In the genomic region with DNA sequence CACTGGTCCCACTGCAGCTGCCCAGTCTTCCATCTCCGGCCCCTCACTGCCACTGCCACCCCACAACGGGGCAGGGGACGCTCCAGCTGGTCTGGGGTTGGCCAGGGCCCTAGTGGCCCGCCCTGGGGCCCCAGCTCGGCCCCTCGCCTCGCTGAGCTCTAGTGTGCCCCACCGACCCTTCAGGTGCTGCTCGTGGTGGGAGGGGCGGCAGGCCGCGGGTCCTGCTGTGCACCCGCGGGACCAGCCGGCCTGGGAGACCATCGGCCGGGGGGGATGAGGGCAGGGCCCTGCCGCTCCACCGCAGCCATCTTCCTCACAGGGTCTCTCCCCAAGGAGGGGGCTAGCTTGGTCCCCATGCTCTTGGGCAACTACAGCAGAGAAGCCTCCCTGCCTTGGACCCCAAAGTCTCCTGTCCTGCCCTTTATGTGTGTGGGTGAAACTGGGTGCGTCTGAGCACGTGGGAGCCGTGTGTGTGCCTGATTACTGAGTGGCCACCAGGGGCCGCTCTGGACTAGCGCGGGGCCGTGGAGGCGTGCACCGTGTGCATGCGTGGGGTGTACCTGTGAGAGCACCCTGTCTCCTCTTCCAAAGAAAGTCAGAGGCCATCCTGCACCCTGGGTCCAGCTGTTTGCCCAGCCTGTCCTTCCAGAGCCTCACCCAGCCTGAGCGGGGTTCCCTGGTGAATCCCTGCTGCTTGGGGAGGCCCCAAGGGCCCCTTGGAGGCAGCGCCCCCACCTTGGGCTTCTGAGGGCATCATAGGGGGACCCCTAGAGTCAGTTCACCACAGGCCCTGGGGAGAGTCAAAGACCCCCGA, we compare ENCODE assay signal across 8 cellular contexts. TPM values are rescaled to one million over a fixed set of nuclear protein-coding genes. Genes with fewer than 3 reads are reported as not detected.
DNase-seq lines count a peak whose midpoint lies in the region; ATAC-seq and TF ChIP-seq lines count a peak whose summit lies in the region.

No MANE protein-coding gene starts in this region.

- no peaks in the 10 kb centered on the region for H4K20me1 ChIP-seq in OCI-LY7 (ENCODE audit: insufficient read depth, low read length)

- H3K79me2 ChIP-seq in OCI-LY7 (ENCODE audit: insufficient read depth, low read depth, low read length), result no peaks in the 10 kb centered on the region
- no peaks in the 10 kb centered on the region for H3K79me2 ChIP-seq in parathyroid adenoma

- peaks cover 2% of the 10 kb centered on the region for H3K27me3 Mint-ChIP-seq in activated T-cell treated with anti-CD3 and anti-CD28 coated beads, Interleukin-2, amount 50 U/mL, for 4 hours (ENCODE audit: low read depth)

- H3K36me3 Mint-ChIP-seq in activated T-cell treated with anti-CD3 and anti-CD28 coated beads, Interleukin-2, amount 50 U/mL, for 4 hours (ENCODE audit: insufficient read depth), result no peaks in the 10 kb centered on the region

- no peaks in the 10 kb centered on the region for H3K9me2 ChIP-seq in OCI-LY7 (ENCODE audit: insufficient read depth, low read length)

- intact Hi-C loops in OCI-LY7 (cut with micrococcal nuclease; ENCODE audit: unreplicated experiment), result no loop called here

- H3K27me3 ChIP-seq in parathyroid adenoma (ENCODE audit: control insufficient read depth, insufficient read depth, low read length), result no peaks in the 10 kb centered on the region

- CTCF ChIA-PET in OCI-LY7 (lab: Charles Lee; ENCODE audit: unreplicated experiment), result no interaction called here

- H3K4me2 ChIP-seq in OCI-LY7 (ENCODE audit: low read length), result peak overlapping the region; percentile 30; the same call in 1 of the 2 replicates
- no peak overlapping the region for H3K4me2 ChIP-seq in parathyroid adenoma (ENCODE audit: low read length)

- peak; percentile 86 to 91 for ATAC-seq in activated T-cell treated with anti-CD3 and anti-CD28 coated beads, Interleukin-2, amount 50 U/mL, for 4 hours
- ATAC-seq in HG02840 (IDR thresholded peaks at IDR 0.05; ENCODE audit: low FRiP score, unreplicated experiment), result no peak

- no peaks in the 10 kb centered on the region for H3K36me3 ChIP-seq in OCI-LY7 (ENCODE audit: insufficient read depth, low read length)
- no peaks in the 10 kb centered on the region for H3K36me3 ChIP-seq in parathyroid adenoma (ENCODE audit: control insufficient read depth, insufficient read depth, low read length)

- H3K4me3 ChIP-seq in OCI-LY7 (ENCODE audit: low read depth, low read length, poor library complexity, severe bottlenecking) (no peak overlapping the region), fibroblast of the aortic adventitia (ENCODE audit: low read depth, low read length) (peak overlapping the region; percentile 22), parathyroid adenoma (ENCODE audit: low read depth, low read length) (no peak overlapping the region)

- TF ChIP-seq CTCF in OCI-LY7 (conservative IDR thresholded peaks at IDR 0.05; ENCODE audit: low read length) (peak; percentile 93), fibroblast of the aortic adventitia (IDR thresholded peaks at IDR 0.05; ENCODE audit: insufficient read depth, low read length) (peak; percentile 94), parathyroid adenoma (IDR thresholded peaks at IDR 0.05) (peak; percentile 67)

- peaks cover 20% of the 10 kb centered on the region for H3K4me1 ChIP-seq in OCI-LY7 (ENCODE audit: insufficient read depth, low read length, poor library complexity, severe bottlenecking)
- no peaks in the 10 kb centered on the region for H3K4me1 ChIP-seq in parathyroid adenoma

- H3K9me3 Mint-ChIP-seq in activated T-cell treated with anti-CD3 and anti-CD28 coated beads, Interleukin-2, amount 50 U/mL, for 4 hours, result no peaks in the 10 kb centered on the region

- no peaks in the 10 kb centered on the region for H3K9me3 ChIP-seq in OCI-LY7 (ENCODE audit: low read length)
- no peaks in the 10 kb centered on the region for H3K9me3 ChIP-seq in parathyroid adenoma (ENCODE audit: control insufficient read depth, low read length)

- H3K27ac ChIP-seq in OCI-LY7 (ENCODE audit: low read depth, low read length, poor library complexity, severe bottlenecking) (no peak overlapping the region), parathyroid adenoma (no peak overlapping the region)

- no peak overlapping the region for H3K9ac ChIP-seq in parathyroid adenoma

- peak; percentile 33 to 53 for DNase-seq in SHP77 (lab: John Stamatoyannopoulos, UW)
- no peak for DNase-seq in SHP77 treated with DMSO at 0.1 percent for 48 hours (lab: John Stamatoyannopoulos, UW)
- DNase-seq in OCI-LY7 (ENCODE audit: low spot score), result peak; percentile 68
- peak; percentile 49 for DNase-seq in activated T-cell treated with anti-CD3 and anti-CD28 coated beads, Interleukin-2, amount 50 U/mL, for 4 hours
- DNase-seq in fibroblast of the aortic adventitia (ENCODE audit: low read depth), result peak; percentile 34
- DNase-seq in ureter (ENCODE audit: low spot score), result peak; percentile 60

- H3K4me1 Mint-ChIP-seq in activated T-cell treated with anti-CD3 and anti-CD28 coated beads, Interleukin-2, amount 50 U/mL, for 4 hours (ENCODE audit: low read depth), result peaks cover 4% of the 10 kb centered on the region

- POLR2A ChIA-PET in OCI-LY7 (lab: Charles Lee), result no interaction called here

- no peak overlapping the region for H3K4me3 Mint-ChIP-seq in activated T-cell treated with anti-CD3 and anti-CD28 coated beads, Interleukin-2, amount 50 U/mL, for 4 hours

- H2AFZ ChIP-seq in OCI-LY7 (ENCODE audit: low read length) (peak overlapping the region; percentile 42; the same call in 1 of the 2 replicates), parathyroid adenoma (no peak overlapping the region)

- no TSS peak for BruUV-seq in OCI-LY7 (replicated peaks; lab: Mats Ljungman, UMichigan)

RNA-seq across cellular contexts. Expression of a gene that starts 6.0 kb away (rescaled TPM):
- not detected in 2 replicates for total RNA-seq in OCI-LY7 (2014; rRNA removed; shearing (Covaris generic))
- total RNA-seq in OCI-LY7 (2022) (not detected in 2 replicates), fibroblast of the aortic adventitia (ENCODE audit: low replicate concordance) (not detected in 2 replicates), ureter (1.7 TPM)
- total RNA-seq in activated T-cell treated with anti-CD3 and anti-CD28 coated beads, Interleukin-2, amount 50 U/mL, for 4 hours, result not detected

RNA-seq across cellular contexts. Expression of a gene that starts 51.4 kb away (rescaled TPM):
- 7.6 and 13.9 TPM in 2 replicates for total RNA-seq in OCI-LY7 (2014; rRNA removed; shearing (Covaris generic))
- total RNA-seq in OCI-LY7 (2022) (26.0 and 26.2 TPM in 2 replicates), fibroblast of the aortic adventitia (ENCODE audit: low replicate concordance) (7.7 and 18.0 TPM in 2 replicates), ureter (44.3 TPM)
- total RNA-seq in activated T-cell treated with anti-CD3 and anti-CD28 coated beads, Interleukin-2, amount 50 U/mL, for 4 hours, result 10 to 100 TPM; 28.3 to 38.4 (median 28.4) TPM

RNA-seq across cellular contexts. Expression of a gene that starts 59.4 kb away (rescaled TPM):
- not detected in 2 replicates for total RNA-seq in OCI-LY7 (2014; rRNA removed; shearing (Covaris generic))
- total RNA-seq in OCI-LY7 (2022) (0.07 and 0.15 TPM in 2 replicates), fibroblast of the aortic adventitia (ENCODE audit: low replicate concordance) (0.90 and 0.98 TPM in 2 replicates), ureter (37.1 TPM)
- under 1 TPM; 0.05 to 0.24 (median 0.08) TPM for total RNA-seq in activated T-cell treated with anti-CD3 and anti-CD28 coated beads, Interleukin-2, amount 50 U/mL, for 4 hours

Comparison
In these comparisons a context has a peak if more than half of its experiments do, and no peak if none do; other contexts are left out.
1. RNA of a gene that starts 59.4 kb away (total RNA-seq): 37.1 TPM in ureter (single experiment); 0.90 to 0.98 TPM in fibroblast of the aortic adventitia, 0.07 to 0.15 TPM in OCI-LY7 and 0.05 to 0.24 TPM in activated T-cell treated with anti-CD3 and anti-CD28 coated beads, Interleukin-2, amount 50 U/mL, for 4 hours; every median in the first group is over 10 times any median in the second.
2. Peak in every context shown above with its lines, with median percentiles within 50 percentile points of each other: CTCF ChIP-seq.